ENCODE assay signal across 15 cellular contexts in genomic region chr5:67792891-67793290, GRCh38.
"Had no signal": no experiment of that assay in that cellular context is flagged by ENCODE, and none has a peak within 500 bp of the region (broad histone marks: within the 10 kb centered on the region; RNA-seq: fewer than 3 reads in every experiment).

No MANE protein-coding gene starts in this region.

- H3K9me3 Mint-ChIP-seq: activated naive CD8-positive, alpha-beta T cell treated with anti-CD3 and anti-CD28 coated beads for 36 hours had no signal

- H3K4me1 ChIP-seq: breast epithelium had no signal

- H3K4me3 ChIP-seq: breast epithelium, hepatocyte, mucosa of descending colon, suprapubic skin had no signal

- H3K27ac ChIP-seq: breast epithelium, hepatocyte, neutrophil, suprapubic skin had no signal

- ATAC-seq: esophagus mucosa; mucosa of descending colon; naive thymus-derived CD8-positive, alpha-beta T cell; stimulated activated naive CD8-positive, alpha-beta T cell treated with anti-CD3 and anti-CD28 coated beads, Interleukin-15, Interleukin-2, amounts not matched to agents 100 U/mL and 50 U/mL, for 24 hours; T-helper 17 cell had no signal

- H3K27me3 ChIP-seq: breast epithelium, hepatocyte, neutrophil, suprapubic skin had no signal

- H3K9me3 ChIP-seq: breast epithelium, mucosa of descending colon, neutrophil, suprapubic skin had no signal

- H3K36me3 Mint-ChIP-seq: activated naive CD8-positive, alpha-beta T cell treated with anti-CD3 and anti-CD28 coated beads for 36 hours had no signal

- H3K4me1 Mint-ChIP-seq: activated naive CD8-positive, alpha-beta T cell treated with anti-CD3 and anti-CD28 coated beads for 36 hours; T-helper 17 cell had no signal

- H3K4me3 Mint-ChIP-seq: activated naive CD8-positive, alpha-beta T cell treated with anti-CD3 and anti-CD28 coated beads for 36 hours; naive thymus-derived CD8-positive, alpha-beta T cell; T-helper 17 cell had no signal

- DNase-seq: activated CD4-positive, alpha-beta T cell treated with anti-CD3 and anti-CD28 coated beads, Interleukin-2, amount 50 U/mL, for 1 hour; activated naive CD8-positive, alpha-beta T cell treated with anti-CD3 and anti-CD28 coated beads for 36 hours; foreskin melanocyte; mucosa of descending colon; naive thymus-derived CD8-positive, alpha-beta T cell; posterior cingulate gyrus; stimulated activated CD4-positive, alpha-beta T cell treated with anti-CD3 and anti-CD28 coated beads, Interleukin-2, amount 100 ng/mL, for 48 hours; stimulated activated CD8-positive, alpha-beta memory T cell treated with anti-CD3 and anti-CD28 coated beads, Interleukin-4, amount 100 ng/mL, for 48 hours; stimulated activated naive CD8-positive, alpha-beta T cell treated with anti-CD3 and anti-CD28 coated beads, Interleukin-15, Interleukin-2, amounts not matched to agents 100 U/mL and 50 U/mL, for 24 hours; T-helper 17 cell had no signal

- H3K36me3 ChIP-seq: breast epithelium, neutrophil, suprapubic skin had no signal

- H3K27me3 Mint-ChIP-seq: activated naive CD8-positive, alpha-beta T cell treated with anti-CD3 and anti-CD28 coated beads for 36 hours; naive thymus-derived CD8-positive, alpha-beta T cell had no signal
